In genomic region chr4:136864580-136865185, GRCh38 we compare ENCODE assay signal across 9 cellular contexts.
A peak's percentile ranks its signal among the peaks of the same experiment; 100 is the strongest.
DNase-seq lines count a peak whose midpoint lies in the region; ATAC-seq, FAIRE-seq and TF ChIP-seq lines count a peak whose summit lies in the region.
"Had no signal": no experiment of that assay in that cellular context is flagged by ENCODE, and none has a peak within 500 bp of the region (broad histone marks: within the 10 kb centered on the region; RNA-seq: fewer than 3 reads in every experiment).

No MANE protein-coding gene starts in this region.

- no peak overlapping the region for H3K27ac ChIP-seq in A549
- H3K27ac ChIP-seq in Panc1 (ENCODE audit: low read length), result no peak overlapping the region
- H3K27ac ChIP-seq: neutrophil had no signal

- no peaks in the 10 kb centered on the region for H3K36me3 ChIP-seq in GM06990 (ENCODE audit: control insufficient read depth, insufficient read depth, low read length)
- H3K36me3 ChIP-seq in Panc1 (ENCODE audit: control insufficient read depth, insufficient read depth, low read length), result no peaks in the 10 kb centered on the region
- H3K36me3 ChIP-seq: neutrophil had no signal

- H3K4me1 Mint-ChIP-seq in effector memory CD8-positive, alpha-beta T cell (ENCODE audit: low read depth in 2 of 2), result peaks cover 0 to 5% of the 10 kb centered on the region in 2 donors

- H3K4me3 Mint-ChIP-seq in effector memory CD8-positive, alpha-beta T cell, result no peak overlapping the region

- no peaks in the 10 kb centered on the region for H3K9me3 ChIP-seq in A549
- no peaks in the 10 kb centered on the region for H3K9me3 ChIP-seq in Panc1 (ENCODE audit: control insufficient read depth, insufficient read depth, low read depth, low read length)
- H3K9me3 ChIP-seq: neutrophil had no signal

- TF ChIP-seq POLR2A in A549 (IDR thresholded peaks at IDR 0.05; ENCODE audit: low read length), result no peak

- no peaks in the 10 kb centered on the region for H3K27me3 Mint-ChIP-seq in effector memory CD8-positive, alpha-beta T cell

- H3K4me2 ChIP-seq in A549, result peak overlapping the region; percentile 31; the same call in 1 of the 3 replicates

- intact Hi-C loops in Panc1 (cut with micrococcal nuclease; ENCODE audit: unreplicated experiment), result no loop called here

- H3K4me3 ChIP-seq in A549, result no peak overlapping the region
- H3K4me3 ChIP-seq in GM06990 (replicated peaks; ENCODE audit: low read depth, low read length), result no peak overlapping the region
- H3K4me3 ChIP-seq in Panc1 (ENCODE audit: low read depth in 2 of 2, low read length in 2 of 2), result no peak overlapping the region

- TF ChIP-seq RAD21 in A549 (conservative IDR thresholded peaks at IDR 0.05 in 1 of 2, IDR thresholded peaks at IDR 0.05 in 1 of 2), result peak; percentile 83 to 84

- TF ChIP-seq EP300 in A549 (IDR thresholded peaks at IDR 0.05), result no peak

- in situ Hi-C loops in Panc1 (cut with HindIII; ENCODE audit: low pct_unique_long_range_greater_than_20kb, low sequenced_read_pairs), result no loop called here

- WGBS in A549 (ENCODE audit: missing lambda C conversion rate), result 5% methylated on average over 2 of the region's 2 CpGs

- H3K27ac Mint-ChIP-seq in effector memory CD8-positive, alpha-beta T cell, result no peak overlapping the region

- H3K9me3 Mint-ChIP-seq in effector memory CD8-positive, alpha-beta T cell, result no peaks in the 10 kb centered on the region

- ATAC-seq in A549 (peak; percentile 68 to 80; a peak in 5 of 6 replicates), Panc1 (no peak)
- no peak for ATAC-seq in effector memory CD8-positive, alpha-beta T cell (replicated peaks)

- H3K4me1 ChIP-seq in A549, result no peaks in the 10 kb centered on the region
- no peaks in the 10 kb centered on the region for H3K4me1 ChIP-seq in Panc1 (ENCODE audit: control insufficient read depth, insufficient read depth, low read length)

- DNase-seq in A549 (ENCODE audit: low read depth in 1 of 2, low spot score in 1 of 2), result peak; percentile 1 to 64
- no peak for DNase-seq in GM06990 (ENCODE audit: extremely low read depth, insufficient read length)
- DNase-seq in HCEC 1CT, result peak; percentile 60
- DNase-seq in LHCN-M2 (ENCODE audit: low read depth), result peak; percentile 83
- DNase-seq in Panc1 (ENCODE audit: low read depth, low spot score), result peak; percentile 51
- DNase-seq in effector memory CD8-positive, alpha-beta T cell, result peak in 2 of 3 experiments; percentile 6 to 34
- DNase-seq in middle frontal gyrus (ENCODE audit: extremely low spot score, low spot score), result peak; percentile 72
- no peak for DNase-seq in NK-92 treated with Interleukin-12 subunit alpha and Interleukin-12 subunit beta, amount 100 ng/mL, for 24 hours (lab: John Stamatoyannopoulos, UW)

- POLR2A ChIA-PET in A549 (lab: Yijun Ruan, JAX), result no interaction called here
- POLR2A ChIA-PET in Panc1 (lab: Charles Lee), result no interaction called here

- H3K27me3 ChIP-seq in GM06990 (replicated peaks; ENCODE audit: control insufficient read depth, insufficient read depth, low read length), result no peaks in the 10 kb centered on the region
- no peaks in the 10 kb centered on the region for H3K27me3 ChIP-seq in Panc1 (ENCODE audit: control insufficient read depth, insufficient read depth, low read length)
- H3K27me3 ChIP-seq: neutrophil had no signal

- CTCF ChIA-PET in A549 (lab: Yijun Ruan, JAX) (interaction anchor here (0.7 to 1.6 kb wide), 3 partner anchors 12 to 16 kb away, joined by 3 to 4 read pairs (median 3); no protein-coding TSS in a partner anchor), Panc1 (lab: Charles Lee) (no interaction called here)

- H3K36me3 Mint-ChIP-seq in effector memory CD8-positive, alpha-beta T cell (ENCODE audit: insufficient read depth), result no peaks in the 10 kb centered on the region

- no TSS peak for BruUV-seq in Panc1 (replicated peaks; lab: Mats Ljungman, UMichigan)

- TF ChIP-seq CTCF in A549 (IDR thresholded peaks at IDR 0.05) (peak; percentile 71), GM06990 (IDR thresholded peaks at IDR 0.05; ENCODE audit: insufficient read depth, low read length, poor library complexity, severe bottlenecking) (peak; percentile 60), Panc1 (IDR thresholded peaks at IDR 0.05) (peak; percentile 67; the same call in 1 of the 2 replicates)

- FAIRE-seq in A549 (lab: Jason Lieb, UNC), result no peak

TF ChIP-seq in A549, 52 proteins besides CTCF, POLR2A, EP300 and RAD21:
- TF ChIP-seq NR3C1 (IDR thresholded peaks at IDR 0.05) (no peak), SMC3 (IDR thresholded peaks at IDR 0.05) (peak; percentile 57)
- TF ChIP-seq, protein P1, sequence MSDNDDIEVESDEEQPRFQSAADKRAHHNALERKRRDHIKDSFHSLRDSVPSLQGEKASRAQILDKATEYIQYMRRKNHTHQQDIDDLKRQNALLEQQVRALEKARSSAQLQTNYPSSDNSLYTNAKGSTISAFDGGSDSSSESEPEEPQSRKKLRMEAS (IDR thresholded peaks at IDR 0.05), result no peak

Comparison
In these comparisons a context has a peak if more than half of its experiments do, and no peak if none do; other contexts are left out.
1. ATAC-seq: peak in A549 (2 of 2); none in Panc1 (single experiment) and effector memory CD8-positive, alpha-beta T cell (single experiment).
2. DNase-seq: peak in A549 (2 of 2), HCEC 1CT (single experiment), LHCN-M2 (single experiment), Panc1 (single experiment), effector memory CD8-positive, alpha-beta T cell (2 of 3) and middle frontal gyrus (single experiment); none in GM06990 (single experiment) and NK-92 treated with Interleukin-12 subunit alpha and Interleukin-12 subunit beta, amount 100 ng/mL, for 24 hours (single experiment).
3. Peak in every context shown above with its lines, with median percentiles within 50 percentile points of each other: CTCF ChIP-seq.